ENCODE assay signal across 30 cellular contexts in the genomic region with DNA sequence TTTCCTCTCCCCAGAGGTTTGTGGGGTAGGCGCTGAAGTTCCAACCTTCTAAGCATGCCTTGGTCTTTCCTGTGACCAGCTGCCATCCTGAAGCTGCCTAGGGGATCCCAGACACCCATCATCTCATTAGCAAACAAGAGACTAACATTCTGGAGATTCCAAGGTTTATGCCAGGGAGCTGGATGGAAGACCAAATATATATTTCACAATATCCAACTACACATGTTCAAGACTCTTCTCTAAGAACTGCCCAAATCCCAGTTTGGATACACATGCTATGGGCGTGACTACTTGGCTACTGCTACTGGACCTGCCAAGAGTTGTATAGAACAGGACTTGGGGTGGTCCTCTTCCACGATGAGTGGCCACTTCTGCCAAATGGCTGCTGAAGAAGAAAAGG.
"Had no signal": no experiment of that assay in that cellular context is flagged by ENCODE, and none has a peak within 500 bp of the region (broad histone marks: within the 10 kb centered on the region; RNA-seq: fewer than 3 reads in every experiment).

No MANE protein-coding gene starts in this region.

- H3K27ac ChIP-seq: neural progenitor cell, neutrophil, parathyroid adenoma, psoas muscle, right lobe of liver, skin epidermis, suprapubic skin, thoracic aorta, tibial artery, upper lobe of right lung had no signal

- H3K4me1 ChIP-seq: neural progenitor cell, parathyroid adenoma, psoas muscle, right lobe of liver, tibial artery had no signal

- H3K9ac ChIP-seq: neural progenitor cell, parathyroid adenoma had no signal

- H3K9me3 Mint-ChIP-seq: mesothelial cell of epicardium; natural killer cell; nephron progenitor cell; neural progenitor cell; stimulated activated naive CD8-positive, alpha-beta T cell treated with anti-CD3 and anti-CD28 coated beads, Interleukin-15, Interleukin-2, amounts not matched to agents 100 ng/mL and 50 ng/mL, for 24 hours had no signal

- H3K36me3 ChIP-seq: neural progenitor cell, right lobe of liver, suprapubic skin, thoracic aorta, tibial artery, upper lobe of right lung had no signal

- FAIRE-seq: keratinocyte, urothelium cell line had no signal

- H2AFZ ChIP-seq: neural progenitor cell, parathyroid adenoma had no signal

- H3K27ac Mint-ChIP-seq: mesothelial cell of epicardium; nephron progenitor cell; neural progenitor cell; stimulated activated naive CD8-positive, alpha-beta T cell treated with anti-CD3 and anti-CD28 coated beads, Interleukin-15, Interleukin-2, amounts not matched to agents 100 ng/mL and 50 ng/mL, for 24 hours had no signal

- H3K9me3 ChIP-seq: neutrophil, psoas muscle, right lobe of liver, suprapubic skin, thoracic aorta, tibial artery, upper lobe of right lung had no signal

- H3K4me3 ChIP-seq: lung, neural progenitor cell, psoas muscle, right lobe of liver, skin epidermis, suprapubic skin, thoracic aorta, tibial artery, upper lobe of right lung had no signal

- H3K79me2 ChIP-seq: parathyroid adenoma had no signal

- DNase-seq: hippocampal formation; kidney glomerular epithelial cell; left cardiac atrium; mesendoderm; naive B cell; natural killer cell; nephron progenitor cell; occipital lobe; psoas muscle; right lobe of liver; stimulated activated CD4-positive, alpha-beta T cell treated with anti-CD3 and anti-CD28 coated beads, Interleukin-12 subunit alpha, Interleukin-12 subunit beta, amount 100 ng/mL, for 4 hours; stimulated activated CD4-positive, alpha-beta T cell treated with anti-CD3 and anti-CD28 coated beads, Interleukin-15, amount 100 ng/mL, for 24 hours; stimulated activated CD4-positive, alpha-beta T cell treated with anti-CD3 and anti-CD28 coated beads, Interleukin-2, amount 100 ng/mL, for 24 hours; stimulated activated CD4-positive, alpha-beta T cell treated with anti-CD3 and anti-CD28 coated beads, Interleukin-4, amount 100 ng/mL, for 1 hour; stimulated activated naive CD4-positive, alpha-beta T cell; trophoblast cell; upper lobe of right lung had no signal

- H3K27me3 ChIP-seq: neural progenitor cell, neutrophil, right lobe of liver, suprapubic skin, tibial artery, upper lobe of right lung had no signal

- H3K36me3 Mint-ChIP-seq: mesothelial cell of epicardium, naive B cell, natural killer cell, neural progenitor cell had no signal

- ATAC-seq: left lobe of liver, natural killer cell, psoas muscle, right lobe of liver, upper lobe of right lung had no signal

- H3K4me2 ChIP-seq: neural progenitor cell had no signal
